Comparison of ENCODE assay signal across 1 cellular context in the genomic region with DNA sequence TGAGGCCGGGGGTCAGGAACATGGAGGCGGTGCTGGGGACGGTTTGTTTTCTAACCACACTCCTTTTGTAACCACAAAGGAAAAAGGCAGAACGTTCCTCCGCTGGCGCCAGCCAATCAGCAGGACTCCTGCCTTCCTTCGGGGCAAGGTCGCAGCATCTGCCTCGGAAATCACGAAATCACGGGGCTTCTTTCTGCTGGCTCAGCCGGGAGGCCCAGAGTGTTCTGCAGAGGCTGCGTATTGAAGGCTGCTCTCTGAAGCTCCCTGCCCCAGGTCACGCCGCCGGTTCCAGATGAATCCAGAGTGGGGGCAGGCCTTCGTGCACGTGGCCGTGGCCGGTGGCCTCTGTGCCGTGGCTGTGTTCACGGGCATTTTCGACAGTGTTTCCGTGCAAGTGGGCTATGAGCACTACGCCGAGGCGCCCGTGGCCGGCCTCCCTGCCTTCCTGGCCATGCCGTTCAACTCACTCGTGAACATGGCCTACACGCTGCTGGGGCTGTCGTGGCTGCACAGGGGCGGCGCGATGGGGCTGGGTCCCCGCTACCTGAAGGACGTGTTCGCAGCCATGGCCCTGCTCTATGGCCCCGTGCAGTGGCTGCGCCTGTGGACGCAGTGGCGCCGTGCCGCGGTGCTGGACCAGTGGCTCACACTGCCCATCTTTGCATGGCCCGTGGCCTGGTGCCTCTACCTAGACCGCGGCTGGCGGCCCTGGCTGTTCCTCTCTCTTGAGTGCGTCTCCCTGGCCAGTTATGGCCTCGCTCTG.
TF ChIP-seq lines count a peak whose summit lies in the region.

No MANE protein-coding gene starts in this region.

TF ChIP-seq in IMR-90, 13 proteins besides CTCF, POLR2A, EP300 and RAD21 (continued from another document):
- TF ChIP-seq FOS (IDR thresholded peaks at IDR 0.05; ENCODE audit: low read depth, low read length) (no peak), BHLHE40 (IDR thresholded peaks at IDR 0.05; ENCODE audit: low read depth, low read length) (no peak), MXI1 (IDR thresholded peaks at IDR 0.05; ENCODE audit: borderline replicate concordance, low read depth, low read length) (no peak), CHD1 (IDR thresholded peaks at IDR 0.05; ENCODE audit: low read depth, low read length) (no peak), SMC3 (IDR thresholded peaks at IDR 0.05; ENCODE audit: low read depth, low read length) (no peak), ELK1 (IDR thresholded peaks at IDR 0.05; ENCODE audit: borderline replicate concordance, low read depth, low read length) (no peak)
